1 cellular context compared by ENCODE assay signal in the genomic region with DNA sequence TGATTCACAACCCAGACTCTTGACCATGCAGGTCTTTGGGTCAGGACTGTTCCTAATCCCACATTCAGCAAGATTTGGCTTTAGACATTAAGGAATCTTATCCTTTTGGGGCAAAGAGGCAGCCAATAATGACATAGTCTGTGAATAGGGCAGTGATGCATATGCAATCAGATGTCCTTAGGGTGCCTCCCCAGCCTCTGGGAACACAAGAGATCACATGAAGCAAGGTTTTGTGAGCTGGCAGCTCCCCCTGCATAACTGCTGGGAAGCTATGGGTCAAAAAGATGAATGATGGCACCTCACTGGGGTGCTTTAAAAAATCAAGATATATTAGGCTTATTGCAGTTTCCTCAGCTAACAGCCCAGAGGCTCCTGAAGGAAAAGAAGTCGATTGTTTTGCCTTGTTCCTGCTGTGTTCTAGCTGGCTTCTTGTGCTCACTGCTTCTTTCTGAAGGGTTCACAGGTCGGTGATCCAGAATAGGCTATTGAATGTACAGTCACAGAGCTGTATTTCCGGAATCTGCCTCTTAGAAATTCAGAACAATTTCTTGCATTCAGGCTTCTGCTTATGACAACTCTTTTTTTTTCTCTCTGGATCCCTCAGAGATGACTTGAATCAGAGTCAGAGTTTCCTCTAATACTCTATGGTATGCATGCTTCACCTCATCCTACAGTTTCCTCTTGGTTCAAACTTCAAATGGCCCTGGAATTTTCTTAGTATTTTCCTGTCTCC.
TF ChIP-seq lines count a peak whose summit lies in the region.

No MANE protein-coding gene starts in this region.

TF ChIP-seq in SK-N-SH treated with all-trans-retinoic acid at 6 μM for 48 hours, 23 proteins besides CTCF, POLR2A, EP300 and RAD21 (continued from another document):
- TF ChIP-seq SNAI2 (CRISPR knock-in tag; IDR thresholded peaks at IDR 0.05) (no peak), ZFP30 (CRISPR knock-in tag; IDR thresholded peaks at IDR 0.05) (no peak), RARB (CRISPR knock-in tag; IDR thresholded peaks at IDR 0.05) (no peak), OSR1 (CRISPR knock-in tag; IDR thresholded peaks at IDR 0.05) (no peak), PPARA (CRISPR knock-in tag; IDR thresholded peaks at IDR 0.05; ENCODE audit: borderline replicate concordance) (no peak), TCF4 (CRISPR knock-in tag; IDR thresholded peaks at IDR 0.05; ENCODE audit: borderline replicate concordance) (no peak)
- TF ChIP-seq, protein P1, sequence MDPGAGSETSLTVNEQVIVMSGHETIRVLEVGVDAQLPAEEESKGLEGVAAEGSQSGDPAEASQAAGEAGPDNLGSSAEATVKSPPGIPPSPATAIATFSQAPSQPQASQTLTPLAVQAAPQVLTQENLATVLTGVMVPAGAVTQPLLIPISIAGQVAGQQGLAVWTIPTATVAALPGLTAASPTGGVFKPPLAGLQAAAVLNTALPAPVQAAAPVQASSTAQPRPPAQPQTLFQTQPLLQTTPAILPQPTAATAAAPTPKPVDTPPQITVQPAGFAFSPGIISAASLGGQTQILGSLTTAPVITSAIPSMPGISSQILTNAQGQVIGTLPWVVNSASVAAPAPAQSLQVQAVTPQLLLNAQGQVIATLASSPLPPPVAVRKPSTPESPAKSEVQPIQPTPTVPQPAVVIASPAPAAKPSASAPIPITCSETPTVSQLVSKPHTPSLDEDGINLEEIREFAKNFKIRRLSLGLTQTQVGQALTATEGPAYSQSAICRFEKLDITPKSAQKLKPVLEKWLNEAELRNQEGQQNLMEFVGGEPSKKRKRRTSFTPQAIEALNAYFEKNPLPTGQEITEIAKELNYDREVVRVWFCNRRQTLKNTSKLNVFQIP (CRISPR knock-in tag; IDR thresholded peaks at IDR 0.05; ENCODE audit: borderline replicate concordance, low read depth): no peak
- TF ChIP-seq, protein P2, sequence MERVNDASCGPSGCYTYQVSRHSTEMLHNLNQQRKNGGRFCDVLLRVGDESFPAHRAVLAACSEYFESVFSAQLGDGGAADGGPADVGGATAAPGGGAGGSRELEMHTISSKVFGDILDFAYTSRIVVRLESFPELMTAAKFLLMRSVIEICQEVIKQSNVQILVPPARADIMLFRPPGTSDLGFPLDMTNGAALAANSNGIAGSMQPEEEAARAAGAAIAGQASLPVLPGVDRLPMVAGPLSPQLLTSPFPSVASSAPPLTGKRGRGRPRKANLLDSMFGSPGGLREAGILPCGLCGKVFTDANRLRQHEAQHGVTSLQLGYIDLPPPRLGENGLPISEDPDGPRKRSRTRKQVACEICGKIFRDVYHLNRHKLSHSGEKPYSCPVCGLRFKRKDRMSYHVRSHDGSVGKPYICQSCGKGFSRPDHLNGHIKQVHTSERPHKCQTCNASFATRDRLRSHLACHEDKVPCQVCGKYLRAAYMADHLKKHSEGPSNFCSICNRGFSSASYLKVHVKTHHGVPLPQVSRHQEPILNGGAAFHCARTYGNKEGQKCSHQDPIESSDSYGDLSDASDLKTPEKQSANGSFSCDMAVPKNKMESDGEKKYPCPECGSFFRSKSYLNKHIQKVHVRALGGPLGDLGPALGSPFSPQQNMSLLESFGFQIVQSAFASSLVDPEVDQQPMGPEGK (CRISPR knock-in tag; IDR thresholded peaks at IDR 0.05; ENCODE audit: borderline replicate concordance): no peak
